ENCODE assay signal across 12 cellular contexts in the genomic region with DNA sequence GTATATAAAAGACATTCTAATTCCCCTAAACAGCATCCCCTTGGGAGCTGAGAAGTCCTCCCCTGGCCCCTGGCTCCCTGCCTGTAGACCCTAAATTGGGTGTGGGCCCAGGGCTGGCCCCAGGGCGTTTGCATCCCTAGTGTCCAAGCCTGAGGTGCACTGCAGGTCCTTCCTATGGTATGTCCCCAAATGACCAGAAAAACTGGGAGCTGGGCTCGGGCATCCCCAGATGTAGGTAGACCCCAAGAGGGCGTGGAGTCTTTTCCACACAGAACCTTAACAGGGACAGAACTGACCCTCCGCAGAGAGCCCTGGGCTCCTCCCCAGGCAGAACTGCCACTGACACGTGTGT. TPM values are rescaled to one million over a fixed set of nuclear protein-coding genes. Genes with fewer than 3 reads are reported as not detected.
DNase-seq lines count a peak whose midpoint lies in the region; ATAC-seq and TF ChIP-seq lines count a peak whose summit lies in the region.
"Had no signal": no experiment of that assay in that cellular context is flagged by ENCODE, and none has a peak within 500 bp of the region (broad histone marks: within the 10 kb centered on the region; RNA-seq: fewer than 3 reads in every experiment).

No MANE protein-coding gene starts in this region.

- peak overlapping the region; percentile 67; the same call in 1 of the 2 replicates for H3K4me3 ChIP-seq in MM.1S (ENCODE audit: low read length)
- no peak overlapping the region for H3K4me3 ChIP-seq in endodermal cell (ENCODE audit: low read length)
- peak overlapping the region in 2 of 4 donors; percentile 68 to 96 for H3K4me3 ChIP-seq in sigmoid colon

- peak overlapping the region; percentile 92 for H2AFZ ChIP-seq in MM.1S (ENCODE audit: low read length)

- H3K27me3 ChIP-seq in MM.1S (replicated peaks; ENCODE audit: insufficient read depth, low read length) (peaks cover 50% of the 10 kb centered on the region), endodermal cell (ENCODE audit: control insufficient read depth, insufficient read depth, low read length, poor library complexity, severe bottlenecking) (peaks cover 94% of the 10 kb centered on the region), sigmoid colon (no peaks in the 10 kb centered on the region)

- H3K36me3 ChIP-seq in MM.1S (replicated peaks; ENCODE audit: insufficient read depth, low read length) (no peaks in the 10 kb centered on the region), endodermal cell (ENCODE audit: control insufficient read depth, insufficient read depth, low read length) (no peaks in the 10 kb centered on the region), sigmoid colon (no peaks in the 10 kb centered on the region)

- ATAC-seq in GM19035 (IDR thresholded peaks at IDR 0.05; ENCODE audit: unreplicated experiment) (no peak), GM19455 (IDR thresholded peaks at IDR 0.05; ENCODE audit: unreplicated experiment) (no peak)

- no peak for TF ChIP-seq EP300 in sigmoid colon (IDR thresholded peaks at IDR 0.05)

- peak overlapping the region; percentile 57 for H3K4me3 Mint-ChIP-seq in endodermal cell

- no peaks in the 10 kb centered on the region for H3K4me1 ChIP-seq in MM.1S (ENCODE audit: low read length)
- peaks cover 12% of the 10 kb centered on the region for H3K4me1 ChIP-seq in endodermal cell (ENCODE audit: control insufficient read depth, insufficient read depth, low read length)
- H3K4me1 ChIP-seq in sigmoid colon: peaks cover 0 to 65% (median 63%) of the 10 kb centered on the region in 4 donors

- no peak overlapping the region; the same call in 1 of the 2 replicates for H3K9ac ChIP-seq in MM.1S (ENCODE audit: low read length)
- no peak overlapping the region for H3K9ac ChIP-seq in endodermal cell (ENCODE audit: extremely low read depth, low read length, poor library complexity, severe bottlenecking)

- 84 to 88% methylated on average over 5 of the region's 5 CpGs for WGBS in endodermal cell (ENCODE audit: insufficient coverage in 1 of 2, insufficient read length in 1 of 2), 2 experiments
- WGBS in sigmoid colon, 2 donors: 56 to 84% methylated on average over 5 of the region's 5 CpGs

- no peak for TF ChIP-seq POLR2A in sigmoid colon (IDR thresholded peaks at IDR 0.05)

- H3K79me2 ChIP-seq in MM.1S (ENCODE audit: low read length): peaks cover 10% of the 10 kb centered on the region; the same call in 1 of the 2 replicates

- peaks cover 14% of the 10 kb centered on the region for H3K4me1 Mint-ChIP-seq in endodermal cell

- H3K9me2 ChIP-seq in MM.1S (replicated peaks; ENCODE audit: insufficient read depth, low read length): no peaks in the 10 kb centered on the region

- no peaks in the 10 kb centered on the region for H4K20me1 ChIP-seq in MM.1S (ENCODE audit: insufficient read depth, low read length)

- H3F3A ChIP-seq in MM.1S (ENCODE audit: insufficient read depth, low read length): no peaks in the 10 kb centered on the region

- peak overlapping the region; percentile 92 for H3K4me2 ChIP-seq in MM.1S (ENCODE audit: low read depth, low read length)

- H3K27ac Mint-ChIP-seq in endodermal cell: no peak overlapping the region

- H3K9me3 ChIP-seq in MM.1S (replicated peaks; ENCODE audit: insufficient read depth, low read length) (no peaks in the 10 kb centered on the region), endodermal cell (ENCODE audit: control insufficient read depth, low read length) (no peaks in the 10 kb centered on the region), sigmoid colon (no peaks in the 10 kb centered on the region)

- intact Hi-C loops in sigmoid colon (cut with DNase I): loop anchor here (2.0 to 10.0 kb wide), 4 partner anchors 43 to 771 kb away; partner anchors contain the start of gene MRGPRG

- no peaks in the 10 kb centered on the region for H3K36me3 Mint-ChIP-seq in endodermal cell (ENCODE audit: low read depth)

- DNase-seq in Daoy (ENCODE audit: low read depth) (peak; percentile 1), MM.1S (no peak), endodermal cell (no peak), sigmoid colon (no peak), germinal center (ENCODE audit: low spot score) (no peak)
- DNase-seq: NCI-H2029 had no signal

- H3K27me3 Mint-ChIP-seq in endodermal cell (ENCODE audit: insufficient read depth): peaks cover 90% of the 10 kb centered on the region

- H3K9me3 Mint-ChIP-seq in endodermal cell: no peaks in the 10 kb centered on the region

- TF ChIP-seq CTCF in MM.1S (IDR thresholded peaks at IDR 0.05; ENCODE audit: low read length) (no peak), endodermal cell (conservative IDR thresholded peaks at IDR 0.05) (no peak), sigmoid colon (IDR thresholded peaks at IDR 0.05) (no peak)

- H3K27ac ChIP-seq in MM.1S (ENCODE audit: low read length) (no peak overlapping the region), endodermal cell (ENCODE audit: low read depth, low read length) (no peak overlapping the region), sigmoid colon (peak overlapping the region in 3 of 4 donors; percentile 91 to 96 (median 94))

RNA-seq across cellular contexts. Expression of gene OSBPL5, which starts 0.8 kb away (rescaled TPM):
- total RNA-seq in Daoy (2014; rRNA removed; shearing (Covaris generic)): 4.1 and 6.5 TPM in 2 replicates
- total RNA-seq in endodermal cell (1 to 10 TPM; 1.2 to 4.8 TPM), sigmoid colon (10 to 100 TPM; 28.1 to 69.2 (median 46.2) TPM)
- 15.4 TPM for polyA plus RNA-seq in endodermal cell (2013, experiment 1 of 2)
- 16.4 TPM for polyA plus RNA-seq in endodermal cell (2013, experiment 2 of 2)
- 10 to 100 TPM; 16.6 to 29.8 (median 18.6) TPM for polyA plus RNA-seq in sigmoid colon

RNA-seq across cellular contexts. Expression of gene MRGPRG, which starts 52.7 kb away (rescaled TPM):
- not detected in 2 replicates for total RNA-seq in Daoy (2014; rRNA removed; shearing (Covaris generic))
- not detected for total RNA-seq in endodermal cell
- not detected for polyA plus RNA-seq in endodermal cell (2013, experiment 1 of 2)
- polyA plus RNA-seq in endodermal cell (2013, experiment 2 of 2): not detected
- total RNA-seq in sigmoid colon: not detected
- not detected for polyA plus RNA-seq in sigmoid colon
- total RNA-seq: fibroblast of lung, G401, left colon had no signal
- polyA plus RNA-seq: fibroblast of lung, small intestine had no signal

Comparison
In these comparisons a context has a peak if more than half of its experiments do, and no peak if none do; other contexts are left out.
1. H3K27ac ChIP-seq: peak in sigmoid colon (3 of 4); none in MM.1S (single experiment) and endodermal cell (single experiment).